In genomic region chr6:142696123-142696522, GRCh38 we compare ENCODE assay signal across 21 cellular contexts.
DNase-seq lines count a peak whose midpoint lies in the region; ATAC-seq and TF ChIP-seq lines count a peak whose summit lies in the region.
"Had no signal": no experiment of that assay in that cellular context is flagged by ENCODE, and none has a peak within 500 bp of the region (broad histone marks: within the 10 kb centered on the region; RNA-seq: fewer than 3 reads in every experiment).

No MANE protein-coding gene starts in this region.

- TF ChIP-seq CTCF in brain (conservative IDR thresholded peaks at IDR 0.05) (no peak), lower lobe of right lung (IDR thresholded peaks at IDR 0.05) (no peak), uterus (IDR thresholded peaks at IDR 0.05) (no peak)

- peaks cover 3% of the 10 kb centered on the region for H3K27me3 Mint-ChIP-seq in brain
- no peaks in the 10 kb centered on the region for H3K27me3 Mint-ChIP-seq in activated CD4-positive, alpha-beta memory T cell treated with anti-CD3 and anti-CD28 coated beads, Interleukin-2, amount 10 ng/mL, durations not matched to agents 7 days and 5 days
- H3K27me3 Mint-ChIP-seq: activated naive CD8-positive, alpha-beta T cell treated with anti-CD3 and anti-CD28 coated beads, Interleukin-2, amount 10 ng/mL, durations not matched to agents 7 days and 5 days had no signal

- peaks cover 24% of the 10 kb centered on the region for H3K4me1 ChIP-seq in lower lobe of right lung
- H3K4me1 ChIP-seq in uterus = peaks cover 0 to 4% of the 10 kb centered on the region in 2 donors

- peaks cover 45% of the 10 kb centered on the region for H3K4me1 Mint-ChIP-seq in brain
- H3K4me1 Mint-ChIP-seq in activated CD4-positive, alpha-beta memory T cell treated with anti-CD3 and anti-CD28 coated beads, Interleukin-2, amount 10 ng/mL, durations not matched to agents 7 days and 5 days = peaks cover 6% of the 10 kb centered on the region

- intact Hi-C loops in lower lobe of right lung (cut with DNase I) (no loop called here), uterus (cut with DNase I; ENCODE audit: low total_unique reads) (no loop called here)

- ATAC-seq in lower lobe of right lung = peak; percentile 5 to 68

- no peak overlapping the region for H3K4me3 ChIP-seq in lower lobe of right lung
- no peak overlapping the region for H3K4me3 ChIP-seq in uterus
- H3K4me3 ChIP-seq: coronary artery, smooth muscle cell, transverse colon had no signal

- H3K27me3 ChIP-seq in lower lobe of right lung (ENCODE audit: low read depth) (no peaks in the 10 kb centered on the region), uterus (no peaks in the 10 kb centered on the region)
- H3K27me3 ChIP-seq: BE2C, transverse colon had no signal

- no peak for TF ChIP-seq POLR2A in uterus (IDR thresholded peaks at IDR 0.05)

- H3K36me3 ChIP-seq in lower lobe of right lung (no peaks in the 10 kb centered on the region), uterus (no peaks in the 10 kb centered on the region)
- H3K36me3 ChIP-seq: BE2C, transverse colon had no signal

- POLR2A ChIA-PET in activated CD4-positive, alpha-beta memory T cell treated with anti-CD3 and anti-CD28 coated beads, Interleukin-2, amount 10 ng/mL, durations not matched to agents 7 days and 5 days (lab: Charles Lee) = no interaction called here

- H3K36me3 Mint-ChIP-seq in brain = no peaks in the 10 kb centered on the region
- no peaks in the 10 kb centered on the region for H3K36me3 Mint-ChIP-seq in activated CD4-positive, alpha-beta memory T cell treated with anti-CD3 and anti-CD28 coated beads, Interleukin-2, amount 10 ng/mL, durations not matched to agents 7 days and 5 days (ENCODE audit: low read depth)
- H3K36me3 Mint-ChIP-seq: activated naive CD8-positive, alpha-beta T cell treated with anti-CD3 and anti-CD28 coated beads, Interleukin-2, amount 10 ng/mL, durations not matched to agents 7 days and 5 days; mesothelial cell of epicardium had no signal

- H3K9me3 ChIP-seq in lower lobe of right lung = no peaks in the 10 kb centered on the region
- H3K9me3 ChIP-seq in uterus = no peaks in the 10 kb centered on the region
- H3K9me3 ChIP-seq: BE2C, transverse colon had no signal

- no peak overlapping the region for H3K27ac ChIP-seq in lower lobe of right lung
- peak overlapping the region; percentile 41 to 53 for H3K27ac ChIP-seq in uterus
- H3K27ac ChIP-seq: coronary artery had no signal

- CTCF ChIA-PET in activated CD4-positive, alpha-beta memory T cell treated with anti-CD3 and anti-CD28 coated beads, Interleukin-2, amount 10 ng/mL, durations not matched to agents 7 days and 5 days (lab: Charles Lee) = interaction anchor here (5.9 kb wide), 1 partner anchor 331 kb away, joined by 50 read pairs; no protein-coding TSS in a partner anchor

- no peaks in the 10 kb centered on the region for H3K9me3 Mint-ChIP-seq in brain
- H3K9me3 Mint-ChIP-seq in activated CD4-positive, alpha-beta memory T cell treated with anti-CD3 and anti-CD28 coated beads, Interleukin-2, amount 10 ng/mL, durations not matched to agents 7 days and 5 days = no peaks in the 10 kb centered on the region
- H3K9me3 Mint-ChIP-seq: activated naive CD8-positive, alpha-beta T cell treated with anti-CD3 and anti-CD28 coated beads, Interleukin-2, amount 10 ng/mL, durations not matched to agents 7 days and 5 days; endodermal cell; mesothelial cell of epicardium had no signal

- H3K4me3 Mint-ChIP-seq in brain = peak overlapping the region in 1 of 5 experiments; percentile 66
- H3K4me3 Mint-ChIP-seq in activated CD4-positive, alpha-beta memory T cell treated with anti-CD3 and anti-CD28 coated beads, Interleukin-2, amount 10 ng/mL, durations not matched to agents 7 days and 5 days = no peak overlapping the region
- H3K4me3 Mint-ChIP-seq: activated naive CD8-positive, alpha-beta T cell treated with anti-CD3 and anti-CD28 coated beads, Interleukin-2, amount 10 ng/mL, durations not matched to agents 7 days and 5 days; endodermal cell; mesothelial cell of epicardium had no signal

- peak; percentile 53 for DNase-seq in DMS 273 (lab: John Stamatoyannopoulos, UW; ENCODE audit: unreplicated experiment)
- DNase-seq in DMS 273 treated with DMSO at 0.1 percent for 48 hours (lab: John Stamatoyannopoulos, UW) = no peak
- no peak for DNase-seq in lower lobe of right lung
- DNase-seq in uterus = no peak
- no peak for DNase-seq in activated CD4-positive, alpha-beta memory T cell treated with anti-CD3 and anti-CD28 coated beads, Interleukin-2, amount 10 ng/mL, durations not matched to agents 7 days and 5 days
- no peak for DNase-seq in stimulated activated CD4-positive, alpha-beta T cell treated with anti-CD3 and anti-CD28 coated beads, Interleukin-2, amount 100 ng/mL, for 48 hours
- DNase-seq in Ammon's horn (ENCODE audit: low spot score) = no peak
- DNase-seq: 8988T; activated naive CD8-positive, alpha-beta T cell treated with anti-CD3 and anti-CD28 coated beads, Interleukin-2, amount 10 ng/mL, durations not matched to agents 7 days and 5 days; BE2C; endodermal cell; NCI-H146; NCI-H2171 treated with DMSO at 0.1 percent for 48 hours; NCI-H524 treated with DMSO at 0.1 percent for 48 hours; stimulated activated CD4-positive, alpha-beta T cell treated with anti-CD3 and anti-CD28 coated beads, Interleukin-4, amount 100 ng/mL, for 1 hour; stimulated activated naive CD4-positive, alpha-beta T cell treated with Interleukin-2 at 50 U/mL for 16 hours had no signal

- peak overlapping the region in 3 of 5 experiments; percentile 56 to 97 (median 90) for H3K27ac Mint-ChIP-seq in brain
- H3K27ac Mint-ChIP-seq in activated CD4-positive, alpha-beta memory T cell treated with anti-CD3 and anti-CD28 coated beads, Interleukin-2, amount 10 ng/mL, durations not matched to agents 7 days and 5 days = no peak overlapping the region
- H3K27ac Mint-ChIP-seq: activated naive CD8-positive, alpha-beta T cell treated with anti-CD3 and anti-CD28 coated beads, Interleukin-2, amount 10 ng/mL, durations not matched to agents 7 days and 5 days; endodermal cell; mesothelial cell of epicardium had no signal
